8 cellular contexts compared by ENCODE assay signal in the genomic region with DNA sequence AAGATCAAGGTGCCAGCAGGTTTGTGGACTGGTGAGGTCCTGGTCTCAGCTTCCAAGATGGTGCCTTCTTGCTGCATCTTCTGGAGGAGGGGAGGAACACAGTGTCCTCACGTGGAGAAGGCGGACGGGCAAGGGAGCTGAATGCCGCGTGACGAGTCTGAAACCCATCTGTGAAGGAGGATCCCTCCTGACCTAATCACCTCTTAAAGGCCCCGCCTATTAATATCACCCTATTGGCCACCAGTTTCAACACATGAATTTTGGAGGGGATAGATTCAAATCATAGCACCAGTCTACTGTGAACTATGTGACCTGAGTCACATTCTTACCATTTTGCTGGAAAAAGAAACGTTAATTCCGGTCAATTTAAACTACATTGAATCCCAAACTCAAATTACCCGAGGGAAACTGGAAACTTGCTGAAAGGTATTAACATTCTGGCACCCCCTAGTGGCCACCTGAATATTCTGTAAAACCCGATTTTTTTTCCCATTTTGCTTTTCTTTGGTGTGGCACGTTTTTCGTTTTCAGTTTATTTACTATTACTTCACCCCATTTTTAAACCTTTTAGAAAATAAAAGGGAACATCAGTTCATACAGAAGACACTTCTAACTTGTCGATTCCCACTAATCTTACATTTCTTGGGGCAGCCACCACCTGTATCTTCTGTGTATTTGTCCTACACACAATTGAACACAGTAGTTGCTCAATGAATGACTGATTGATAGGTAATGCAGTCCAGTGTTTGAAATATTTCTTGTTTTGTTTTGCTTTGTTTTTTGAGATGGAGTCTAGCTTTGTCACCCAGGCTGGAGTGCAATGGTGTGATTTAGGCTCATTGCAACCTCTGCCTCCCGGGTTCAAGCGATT. TPM values are rescaled to one million over a fixed set of nuclear protein-coding genes. Genes with fewer than 3 reads are reported as not detected.
A peak's percentile ranks its signal among the peaks of the same experiment; 100 is the strongest.
DNase-seq lines count a peak whose midpoint lies in the region; ATAC-seq and TF ChIP-seq lines count a peak whose summit lies in the region.

No MANE protein-coding gene starts in this region.

- H3K27ac Mint-ChIP-seq in progenitor cell of endocrine pancreas = no peak overlapping the region

- peak; percentile 45 for DNase-seq in activated T-cell treated with anti-CD3 and anti-CD28 coated beads for 1 hour (ENCODE audit: low read depth)
- DNase-seq in activated T-cell treated with anti-CD3 and anti-CD28 coated beads, Interleukin-2, amount 50 U/mL, for 1 hour = no peak
- peak; percentile 15 for DNase-seq in NCI-H446 treated with DMSO at 0.1 percent for 48 hours (lab: John Stamatoyannopoulos, UW)
- peak; percentile 13 for DNase-seq in activated CD8-positive, alpha-beta memory T cell treated with anti-CD3 and anti-CD28 coated beads, Interleukin-2, amount 50 U/mL, for 1 hour (ENCODE audit: extremely low read depth)
- peak; percentile 63 for DNase-seq in fibroblast of villous mesenchyme (ENCODE audit: low read depth)
- no peak for DNase-seq in progenitor cell of endocrine pancreas (ENCODE audit: low spot score, unreplicated experiment)

- no peak overlapping the region for H3K4me3 Mint-ChIP-seq in progenitor cell of endocrine pancreas (ENCODE audit: low read depth)

- no peaks in the 10 kb centered on the region for H3K36me3 Mint-ChIP-seq in progenitor cell of endocrine pancreas (ENCODE audit: insufficient read depth)

- ATAC-seq in HG02759 (IDR thresholded peaks at IDR 0.05; ENCODE audit: unreplicated experiment) (peak; percentile 44), HG03045 (IDR thresholded peaks at IDR 0.05; ENCODE audit: unreplicated experiment) (no peak)

- TF ChIP-seq CTCF in fibroblast of villous mesenchyme (IDR thresholded peaks at IDR 0.05; ENCODE audit: insufficient read depth, low read depth, low read length) = peak; percentile 74
- peak; percentile 84 for TF ChIP-seq CTCF in progenitor cell of endocrine pancreas (IDR thresholded peaks at IDR 0.05; ENCODE audit: unreplicated experiment)

- H3K4me1 Mint-ChIP-seq in progenitor cell of endocrine pancreas (ENCODE audit: low read depth) = no peaks in the 10 kb centered on the region

- no peaks in the 10 kb centered on the region for H3K9me3 Mint-ChIP-seq in progenitor cell of endocrine pancreas (ENCODE audit: low read depth)

- no peak overlapping the region for H3K4me3 ChIP-seq in fibroblast of villous mesenchyme (ENCODE audit: low read depth, low read length)

- no peaks in the 10 kb centered on the region for H3K27me3 Mint-ChIP-seq in progenitor cell of endocrine pancreas

RNA-seq across cellular contexts. Expression of a gene that starts 17.9 kb away (rescaled TPM):
- total RNA-seq in fibroblast of villous mesenchyme = 1.6 and 3.9 TPM in 2 replicates
- total RNA-seq in progenitor cell of endocrine pancreas = 0.22 TPM in 1 of 2 replicates, not detected in the other

RNA-seq across cellular contexts. Expression of a gene that starts 24.0 kb away (rescaled TPM):
- 30.0 and 30.7 TPM in 2 replicates for total RNA-seq in fibroblast of villous mesenchyme
- total RNA-seq in progenitor cell of endocrine pancreas = 38.5 and 40.2 TPM in 2 replicates

Comparison
In these comparisons a context has a peak if more than half of its experiments do, and no peak if none do; other contexts are left out.
1. DNase-seq: peak in activated T-cell treated with anti-CD3 and anti-CD28 coated beads for 1 hour (single experiment), NCI-H446 treated with DMSO at 0.1 percent for 48 hours (single experiment), activated CD8-positive, alpha-beta memory T cell treated with anti-CD3 and anti-CD28 coated beads, Interleukin-2, amount 50 U/mL, for 1 hour (single experiment) and fibroblast of villous mesenchyme (single experiment); none in activated T-cell treated with anti-CD3 and anti-CD28 coated beads, Interleukin-2, amount 50 U/mL, for 1 hour (single experiment) and progenitor cell of endocrine pancreas (single experiment).